20 cellular contexts compared by ENCODE assay signal in the genomic region with DNA sequence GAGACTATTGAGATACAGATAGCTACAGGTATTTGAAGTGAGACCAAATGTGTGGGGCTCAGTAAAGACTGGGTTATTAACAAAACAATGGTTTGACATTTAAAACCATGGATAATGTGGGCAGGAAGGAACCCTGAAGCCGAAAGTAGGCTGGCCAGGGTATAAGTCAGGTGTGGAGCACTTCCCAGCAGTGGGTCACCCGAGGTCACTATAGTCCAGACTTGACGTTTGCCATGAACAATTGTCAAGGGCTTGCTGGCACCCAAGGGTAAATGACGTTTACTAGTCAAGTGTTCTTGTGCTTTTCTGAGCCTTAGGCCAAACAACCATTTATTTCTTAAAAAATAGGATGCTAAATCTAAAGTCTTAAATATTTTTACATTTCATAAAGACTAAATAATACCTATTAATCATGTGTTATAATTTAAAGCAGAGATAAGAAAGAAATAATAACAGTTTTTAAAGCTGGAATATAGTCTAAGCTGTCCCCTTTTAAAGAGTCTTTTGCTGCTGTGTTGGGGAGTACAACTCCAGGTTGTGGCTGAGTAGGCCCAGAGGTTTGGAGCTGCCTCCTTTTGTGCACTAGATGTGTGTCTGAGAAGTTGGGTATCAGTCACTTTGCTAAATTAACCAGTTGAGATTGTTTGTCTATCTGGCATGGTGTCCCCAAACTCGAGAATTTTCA. TPM values are rescaled to one million over a fixed set of nuclear protein-coding genes. Genes with fewer than 3 reads are reported as not detected.
DNase-seq lines count a peak whose midpoint lies in the region; ATAC-seq and TF ChIP-seq lines count a peak whose summit lies in the region.
"Had no signal": no experiment of that assay in that cellular context is flagged by ENCODE, and none has a peak within 500 bp of the region (broad histone marks: within the 10 kb centered on the region; RNA-seq: fewer than 3 reads in every experiment).

No MANE protein-coding gene starts in this region.

- H3K4me1 Mint-ChIP-seq in natural killer cell, result no peaks in the 10 kb centered on the region

- H3K4me1 ChIP-seq in adrenal gland (replicated peaks in 1 of 2), result peaks cover 12 to 21% of the 10 kb centered on the region in 2 donors
- H3K4me1 ChIP-seq in stomach, result peaks cover 5 to 24% (median 11%) of the 10 kb centered on the region in 4 donors
- H3K4me1 ChIP-seq: SJSA1 had no signal

- no peak for ATAC-seq in HG02870 (IDR thresholded peaks at IDR 0.05; ENCODE audit: unreplicated experiment)
- no peak for ATAC-seq in natural killer cell
- ATAC-seq in HG03280 (IDR thresholded peaks at IDR 0.05; ENCODE audit: unreplicated experiment), result no peak

- H3K9me3 Mint-ChIP-seq in natural killer cell, result no peaks in the 10 kb centered on the region

- H3K27me3 ChIP-seq in adrenal gland (no peaks in the 10 kb centered on the region), stomach (no peaks in the 10 kb centered on the region)
- H3K27me3 ChIP-seq: SJSA1 had no signal

- TF ChIP-seq CTCF in adrenal gland (IDR thresholded peaks at IDR 0.05) (no peak), stomach (IDR thresholded peaks at IDR 0.05) (no peak), natural killer cell (IDR thresholded peaks at IDR 0.05) (no peak)

- no peaks in the 10 kb centered on the region for H3K9me3 ChIP-seq in adrenal gland (replicated peaks in 1 of 3)
- no peaks in the 10 kb centered on the region for H3K9me3 ChIP-seq in stomach
- H3K9me3 ChIP-seq: SJSA1 had no signal

- no peaks in the 10 kb centered on the region for H3K27me3 Mint-ChIP-seq in natural killer cell (ENCODE audit: low read depth in 2 of 2)

- no peak overlapping the region for H3K4me3 Mint-ChIP-seq in natural killer cell

- intact Hi-C loops in adrenal gland (cut with DNase I), result no loop called here
- intact Hi-C loops in stomach (cut with DNase I; ENCODE audit: low total_unique reads), result no loop called here
- intact Hi-C loops in natural killer cell (cut with micrococcal nuclease), result no loop called here

- no peak for TF ChIP-seq EP300 in stomach (IDR thresholded peaks at IDR 0.05)

- TF ChIP-seq POLR2A in adrenal gland (IDR thresholded peaks at IDR 0.05) (no peak), stomach (IDR thresholded peaks at IDR 0.05) (no peak)

- H3K27ac Mint-ChIP-seq in natural killer cell, result no peak overlapping the region

- H3K36me3 ChIP-seq in adrenal gland (replicated peaks in 1 of 2) (peaks cover 0 to 62% of the 10 kb centered on the region in 2 donors), stomach (peaks cover 13 to 80% (median 74%) of the 10 kb centered on the region in 4 donors)
- H3K36me3 ChIP-seq: SJSA1 had no signal

- H3K27ac ChIP-seq in adrenal gland, result peak overlapping the region; percentile 24 to 46 (median 43)
- no peak overlapping the region for H3K27ac ChIP-seq in stomach
- H3K27ac ChIP-seq: C4-2B, SJSA1 had no signal

- peak in 2 of 3 experiments; percentile 0 to 2 for DNase-seq in NCI-H1417 (lab: John Stamatoyannopoulos, UW)
- DNase-seq in NCI-H1417 treated with DMSO at 0.1 percent for 48 hours (lab: John Stamatoyannopoulos, UW), result no peak
- DNase-seq in adrenal gland, result peak in 6 of 7 donors; percentile 43 to 84 (median 71)
- peak; percentile 22 for DNase-seq in islet precursor cell
- peak; percentile 32 for DNase-seq in stomach
- no peak for DNase-seq in natural killer cell
- DNase-seq: 8988T, COR-L47, DMS153, HCEC 1CT, MV-4-11, NCI-H1436 treated with DMSO at 0.1 percent for 48 hours, NCI-H2171, NCI-H510A treated with DMSO at 0.1 percent for 48 hours had no signal

- WGBS in adrenal gland, 4 donors, result 39 to 48% (median 41%) methylated on average over 5 of the region's 5 CpGs
- WGBS in stomach, 5 donors, result 34 to 58% (median 47%) methylated on average over 5 of the region's 5 CpGs

- peaks cover 10% of the 10 kb centered on the region for H3K36me3 Mint-ChIP-seq in natural killer cell

- no peak overlapping the region for H3K4me3 ChIP-seq in adrenal gland
- no peak overlapping the region for H3K4me3 ChIP-seq in stomach
- H3K4me3 ChIP-seq: SJSA1 had no signal

RNA-seq across cellular contexts. Expression of a gene that starts 15.7 kb away (rescaled TPM):
- total RNA-seq in adrenal gland (1,000 to 10,000 TPM in 1 of 8 donors, 100 to 1,000 TPM in 7; 312 to 1,009 (median 444) TPM), stomach (100 to 1,000 TPM in 4 of 5 donors, 10 to 100 TPM in 1; 51.0 to 236 (median 156) TPM), natural killer cell (10 to 100 TPM; 25.3 to 33.7 (median 31.4) TPM)
- polyA plus RNA-seq in adrenal gland (100 to 1,000 TPM in 2 of 3 donors, 10 to 100 TPM in 1; 99.1 to 951 (median 170) TPM), stomach (100 to 1,000 TPM in 1 of 3 donors, 10 to 100 TPM in 2; 26.8 to 107 (median 83.7) TPM)

RNA-seq across cellular contexts. Expression of a gene that starts 52.1 kb away (rescaled TPM):
- total RNA-seq in adrenal gland (1 to 10 TPM in 1 of 8 donors, under 1 TPM in 2, not detected in 5; 0.28 to 1.3 (median 0.36) TPM), stomach (not detected), natural killer cell (not detected)
- polyA plus RNA-seq in adrenal gland (under 1 TPM in 1 of 3 donors, not detected in 2; 0.10 TPM), stomach (under 1 TPM in 1 of 3 donors, not detected in 2; 0.78 TPM)
- total RNA-seq: HT1080, RPMI7951, SJSA1 had no signal

Comparison
In these comparisons a context has a peak if more than half of its experiments do, and no peak if none do; other contexts are left out.
1. DNase-seq: peak in NCI-H1417 (2 of 3), adrenal gland (6 of 7), islet precursor cell (single experiment) and stomach (single experiment); none in NCI-H1417 treated with DMSO at 0.1 percent for 48 hours (single experiment) and natural killer cell (single experiment).
2. H3K27ac ChIP-seq: peak in adrenal gland (5 of 5); none in stomach (0 of 5).